ENCODE assay signal across 8 cellular contexts in genomic region chr2:102619414-102620319, GRCh38. TPM values are rescaled to one million over a fixed set of nuclear protein-coding genes. Genes with fewer than 3 reads are reported as not detected.
A peak's percentile ranks its signal among the peaks of the same experiment; 100 is the strongest.
DNase-seq lines count a peak whose midpoint lies in the region; ATAC-seq and TF ChIP-seq lines count a peak whose summit lies in the region.

Gene SLC9A2 (plus strand): TSS chr2:102619553. CDS start chr2:102619849, 296 bp downstream.

- H3K9ac ChIP-seq in GM23248: no peak within 1 kb of the TSS

- H3K9me3 ChIP-seq in GM23248 (ENCODE audit: low read depth): no peaks in the 10 kb centered on the region
- no peaks in the 10 kb centered on the region for H3K9me3 ChIP-seq in neuron (ENCODE audit: low read length)

- WGBS in GM23248 (ENCODE audit: low coverage in 1 of 2, low lambda C conversion rate in 2 of 2, missing lambda C conversion rate in 2 of 2), 2 experiments: 3 to 6% methylated on average over 48 to 49 of the region's 85 CpGs

- peak within 1 kb of the TSS; percentile 67 for H2AFZ ChIP-seq in ACC112 (ENCODE audit: low read length, unreplicated experiment)
- H2AFZ ChIP-seq in GM23248: peak within 1 kb of the TSS; percentile 63
- peak within 1 kb of the TSS; percentile 80 for H2AFZ ChIP-seq in neuron (ENCODE audit: low read depth, low read length)

- H3K27ac ChIP-seq in ACC112 (ENCODE audit: low read depth, low read length) (no peak within 1 kb of the TSS), GM23248 (no peak within 1 kb of the TSS), VCaP (peak within 1 kb of the TSS; percentile 91)

- peak; percentile 11; the same call in 1 of the 2 replicates for TF ChIP-seq CTCF in VCaP (conservative IDR thresholded peaks at IDR 0.05)
- no peak for TF ChIP-seq CTCF in fibroblast of the aortic adventitia (IDR thresholded peaks at IDR 0.05; ENCODE audit: insufficient read depth, low read length)

- H3K9me2 ChIP-seq in GM23248 (ENCODE audit: insufficient read depth): no peaks in the 10 kb centered on the region

- DNase-seq in GM23248 (peak; percentile 21), fibroblast of the aortic adventitia (ENCODE audit: low read depth) (no peak), pons (ENCODE audit: low spot score) (no peak)
- no peak for DNase-seq in activated effector memory CD4-positive, alpha-beta T cell treated with Interleukin-2 at 50 U/mL for 16 hours

- no peaks in the 10 kb centered on the region for H3F3A ChIP-seq in GM23248 (ENCODE audit: insufficient read depth)

- H3K36me3 ChIP-seq in ACC112 (ENCODE audit: insufficient read depth, low read length) (no peaks in the 10 kb centered on the region), GM23248 (ENCODE audit: low read depth) (no peaks in the 10 kb centered on the region), neuron (ENCODE audit: insufficient read depth, low read length) (no peaks in the 10 kb centered on the region)

- peaks cover 89% of the 10 kb centered on the region for H3K27me3 ChIP-seq in ACC112 (ENCODE audit: insufficient read depth, low read length)
- peaks cover 71% of the 10 kb centered on the region for H3K27me3 ChIP-seq in GM23248 (replicated peaks; ENCODE audit: insufficient read depth)
- peaks cover 50% of the 10 kb centered on the region for H3K27me3 ChIP-seq in neuron (ENCODE audit: insufficient read depth, low read length)

- in situ Hi-C loops in GM23248 (cut with MboI): loop anchor here (10.0 to 25.0 kb wide), 2 partner anchors 155 to 357 kb away; no protein-coding TSS in a partner anchor

- H3K79me2 ChIP-seq in ACC112 (ENCODE audit: control insufficient read depth, insufficient read depth, low read length, unreplicated experiment) (no peaks in the 10 kb centered on the region), GM23248 (ENCODE audit: insufficient read depth) (no peaks in the 10 kb centered on the region)

- peak within 1 kb of the TSS; percentile 45 for H3K4me2 ChIP-seq in GM23248 (ENCODE audit: unreplicated experiment)

- H3K4me1 ChIP-seq in ACC112 (ENCODE audit: control insufficient read depth, insufficient read depth, low read length, unreplicated experiment) (no peaks in the 10 kb centered on the region), GM23248 (ENCODE audit: insufficient read depth) (no peaks in the 10 kb centered on the region; the same call in 1 of the 2 replicates), neuron (ENCODE audit: insufficient read depth, low read length) (peaks cover 14% of the 10 kb centered on the region)

- no peak for ATAC-seq in GM18870 (IDR thresholded peaks at IDR 0.05; ENCODE audit: unreplicated experiment)

- no peaks in the 10 kb centered on the region for H4K20me1 ChIP-seq in GM23248 (ENCODE audit: insufficient read depth)

- H3K4me3 ChIP-seq in ACC112 (ENCODE audit: low read depth, low read length) (peak within 1 kb of the TSS; percentile 78), GM23248 (peak within 1 kb of the TSS; percentile 69), fibroblast of the aortic adventitia (ENCODE audit: low read depth, low read length) (peak within 1 kb of the TSS; percentile 46), neuron (ENCODE audit: low read length) (peak within 1 kb of the TSS; percentile 41)

RNA-seq across cellular contexts. Expression of gene SLC9A2, which starts in this region (rescaled TPM):
- total RNA-seq in GM23248 (2014; rRNA removed; shearing (Covaris generic)): not detected in 2 replicates
- polyA plus RNA-seq in GM23248 (2016; fragmentation: Nextera tagmentation; extraction: Ambion mirVana): not detected in 2 replicates
- under 0.01 TPM in 1 of 2 replicates, not detected in the other for total RNA-seq in fibroblast of the aortic adventitia (ENCODE audit: low replicate concordance)

Comparison
In these comparisons a context has a peak if more than half of its experiments do, and no peak if none do; other contexts are left out.
1. Peak in DNase-seq, H3K4me3 ChIP-seq and H3K4me2 ChIP-seq in GM23248; RNA of the gene not detected or under 1 TPM.